Comparison of ENCODE assay signal across 1 cellular context in the genomic region with DNA sequence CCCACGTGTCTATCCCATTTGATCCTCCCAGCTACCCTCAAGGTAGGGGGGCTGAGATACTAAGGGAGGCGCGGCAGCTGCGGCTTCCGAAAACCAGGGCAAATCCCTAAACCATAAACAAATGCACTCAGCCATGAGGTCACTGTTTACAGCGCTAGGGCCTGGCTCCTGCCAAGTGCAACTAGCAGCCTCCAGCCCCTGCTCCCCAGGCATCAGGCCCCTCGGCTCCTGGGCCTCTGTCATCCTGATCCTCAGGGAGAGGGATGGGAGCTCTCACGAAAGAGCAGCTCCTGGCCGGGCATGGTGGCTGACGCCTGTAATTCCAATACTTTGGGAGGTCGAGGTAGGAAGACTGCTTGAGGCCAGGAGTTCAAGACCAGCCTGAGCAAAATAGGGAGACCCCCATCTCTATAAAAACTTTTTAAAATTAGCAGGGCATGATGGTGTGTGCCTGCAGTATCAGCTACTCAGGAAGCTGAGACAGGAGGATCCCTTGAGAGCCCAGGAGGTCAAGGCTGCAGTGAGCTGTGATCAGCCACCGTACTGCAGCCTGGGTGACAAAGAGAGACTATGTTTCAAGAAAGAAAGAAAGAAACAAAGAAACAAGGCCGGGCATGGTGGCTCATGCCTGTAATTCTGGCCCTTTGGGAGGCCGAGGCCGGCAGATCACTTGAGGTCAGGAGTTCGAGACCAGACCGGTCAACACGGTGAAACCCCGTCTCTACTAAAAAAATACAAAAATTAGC.
TF ChIP-seq lines count a peak whose summit lies in the region.

No MANE protein-coding gene starts in this region.

TF ChIP-seq in IMR-90, 13 proteins besides CTCF, POLR2A, EP300 and RAD21:
- TF ChIP-seq MXI1 (IDR thresholded peaks at IDR 0.05; ENCODE audit: borderline replicate concordance, low read depth, low read length): peak; percentile 78; the same call in 1 of the 2 replicates
- TF ChIP-seq RFX5 (IDR thresholded peaks at IDR 0.05; ENCODE audit: low read depth, low read length): no peak
- peak; percentile 87 for TF ChIP-seq MAZ (IDR thresholded peaks at IDR 0.05; ENCODE audit: borderline replicate concordance, low read depth, low read length)
- TF ChIP-seq BHLHE40 (IDR thresholded peaks at IDR 0.05; ENCODE audit: low read depth, low read length): peak; percentile 42
- TF ChIP-seq CHD1 (IDR thresholded peaks at IDR 0.05; ENCODE audit: low read depth, low read length): no peak
- TF ChIP-seq NFE2L2 (IDR thresholded peaks at IDR 0.05; ENCODE audit: low read depth, low read length): no peak
- TF ChIP-seq, protein P1, sequence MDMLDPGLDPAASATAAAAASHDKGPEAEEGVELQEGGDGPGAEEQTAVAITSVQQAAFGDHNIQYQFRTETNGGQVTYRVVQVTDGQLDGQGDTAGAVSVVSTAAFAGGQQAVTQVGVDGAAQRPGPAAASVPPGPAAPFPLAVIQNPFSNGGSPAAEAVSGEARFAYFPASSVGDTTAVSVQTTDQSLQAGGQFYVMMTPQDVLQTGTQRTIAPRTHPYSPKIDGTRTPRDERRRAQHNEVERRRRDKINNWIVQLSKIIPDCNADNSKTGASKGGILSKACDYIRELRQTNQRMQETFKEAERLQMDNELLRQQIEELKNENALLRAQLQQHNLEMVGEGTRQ (IDR thresholded peaks at IDR 0.05; ENCODE audit: low read depth, low read length): peak; percentile 59; the same call in 1 of the 2 replicates
- TF ChIP-seq, protein P2, sequence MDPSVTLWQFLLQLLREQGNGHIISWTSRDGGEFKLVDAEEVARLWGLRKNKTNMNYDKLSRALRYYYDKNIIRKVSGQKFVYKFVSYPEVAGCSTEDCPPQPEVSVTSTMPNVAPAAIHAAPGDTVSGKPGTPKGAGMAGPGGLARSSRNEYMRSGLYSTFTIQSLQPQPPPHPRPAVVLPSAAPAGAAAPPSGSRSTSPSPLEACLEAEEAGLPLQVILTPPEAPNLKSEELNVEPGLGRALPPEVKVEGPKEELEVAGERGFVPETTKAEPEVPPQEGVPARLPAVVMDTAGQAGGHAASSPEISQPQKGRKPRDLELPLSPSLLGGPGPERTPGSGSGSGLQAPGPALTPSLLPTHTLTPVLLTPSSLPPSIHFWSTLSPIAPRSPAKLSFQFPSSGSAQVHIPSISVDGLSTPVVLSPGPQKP (IDR thresholded peaks at IDR 0.05; ENCODE audit: borderline replicate concordance, low read depth, low read length): no peak
- TF ChIP-seq SMC3 (IDR thresholded peaks at IDR 0.05; ENCODE audit: low read depth, low read length): no peak
- peak; percentile 56 for TF ChIP-seq RCOR1 (IDR thresholded peaks at IDR 0.05; ENCODE audit: insufficient replicate concordance, low read length)
- TF ChIP-seq MAFK (IDR thresholded peaks at IDR 0.05; ENCODE audit: low read depth, low read length): no peak
- peak; percentile 66; the same call in 1 of the 2 replicates for TF ChIP-seq FOS (IDR thresholded peaks at IDR 0.05; ENCODE audit: low read depth, low read length)
- TF ChIP-seq CEBPB (IDR thresholded peaks at IDR 0.05; ENCODE audit: low read depth, low read length): 0 out of 2 replicates have a peak, but pooled peaks have one; percentile 1
TF ChIP-seq in IMR-90: peak in this region for 7.
